ENCODE assay signal across 2 cellular contexts in the genomic region with DNA sequence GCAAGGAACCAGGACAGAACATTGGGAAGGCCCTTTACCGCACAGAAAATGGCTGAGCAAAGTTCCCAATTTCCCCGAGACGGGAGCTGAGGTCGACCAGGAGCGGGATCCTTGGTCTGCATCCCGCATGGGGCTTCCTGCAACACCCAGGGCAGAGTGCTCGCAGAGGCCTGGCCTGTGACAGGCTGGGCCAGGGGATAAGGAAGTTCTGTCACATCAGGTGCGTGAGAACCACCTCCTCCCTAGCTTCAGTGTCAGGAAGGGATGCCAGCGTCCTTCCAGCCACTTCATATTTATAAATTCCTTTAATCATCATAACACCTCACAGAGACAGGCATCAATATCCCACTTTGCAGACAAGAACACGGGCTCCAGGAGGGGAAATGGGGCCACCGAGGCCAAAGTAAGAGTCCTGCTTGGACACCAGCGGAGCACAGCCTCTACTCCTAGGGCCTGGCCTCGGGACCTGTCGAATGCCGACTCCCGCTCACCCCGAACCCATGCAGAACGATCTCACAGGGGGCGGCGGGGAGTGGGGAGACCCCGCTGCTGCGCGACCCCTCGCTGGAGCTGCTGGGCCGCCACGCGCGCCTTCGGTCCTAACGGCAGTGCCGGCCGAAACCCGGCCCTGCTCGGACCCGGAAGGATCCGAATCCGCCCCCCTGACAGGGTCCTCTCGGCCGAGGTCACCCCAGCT.
TF ChIP-seq lines count a peak whose summit lies in the region.

No MANE protein-coding gene starts in this region.

TF ChIP-seq in SK-N-SH, 30 proteins besides CTCF, POLR2A, EP300 and RAD21 (continued from another document):
- TF ChIP-seq REST (IDR thresholded peaks at IDR 0.05; ENCODE audit: low read depth, low read length) (no peak), EZH2phosphoT487 (IDR thresholded peaks at IDR 0.05; ENCODE audit: borderline replicate concordance, low read depth) (no peak), TEAD4 (IDR thresholded peaks at IDR 0.05; ENCODE audit: borderline replicate concordance, insufficient read depth) (no peak), GATA2 (CRISPR knock-in tag; IDR thresholded peaks at IDR 0.05) (no peak), RCOR1 (IDR thresholded peaks at IDR 0.05; ENCODE audit: low read length) (no peak), MXI1 (IDR thresholded peaks at IDR 0.05; ENCODE audit: low read depth, low read length) (no peak)

TF ChIP-seq in SK-N-SH treated with all-trans-retinoic acid at 6 μM for 48 hours, 23 proteins besides CTCF, POLR2A, EP300 and RAD21:
- TF ChIP-seq, protein P1, sequence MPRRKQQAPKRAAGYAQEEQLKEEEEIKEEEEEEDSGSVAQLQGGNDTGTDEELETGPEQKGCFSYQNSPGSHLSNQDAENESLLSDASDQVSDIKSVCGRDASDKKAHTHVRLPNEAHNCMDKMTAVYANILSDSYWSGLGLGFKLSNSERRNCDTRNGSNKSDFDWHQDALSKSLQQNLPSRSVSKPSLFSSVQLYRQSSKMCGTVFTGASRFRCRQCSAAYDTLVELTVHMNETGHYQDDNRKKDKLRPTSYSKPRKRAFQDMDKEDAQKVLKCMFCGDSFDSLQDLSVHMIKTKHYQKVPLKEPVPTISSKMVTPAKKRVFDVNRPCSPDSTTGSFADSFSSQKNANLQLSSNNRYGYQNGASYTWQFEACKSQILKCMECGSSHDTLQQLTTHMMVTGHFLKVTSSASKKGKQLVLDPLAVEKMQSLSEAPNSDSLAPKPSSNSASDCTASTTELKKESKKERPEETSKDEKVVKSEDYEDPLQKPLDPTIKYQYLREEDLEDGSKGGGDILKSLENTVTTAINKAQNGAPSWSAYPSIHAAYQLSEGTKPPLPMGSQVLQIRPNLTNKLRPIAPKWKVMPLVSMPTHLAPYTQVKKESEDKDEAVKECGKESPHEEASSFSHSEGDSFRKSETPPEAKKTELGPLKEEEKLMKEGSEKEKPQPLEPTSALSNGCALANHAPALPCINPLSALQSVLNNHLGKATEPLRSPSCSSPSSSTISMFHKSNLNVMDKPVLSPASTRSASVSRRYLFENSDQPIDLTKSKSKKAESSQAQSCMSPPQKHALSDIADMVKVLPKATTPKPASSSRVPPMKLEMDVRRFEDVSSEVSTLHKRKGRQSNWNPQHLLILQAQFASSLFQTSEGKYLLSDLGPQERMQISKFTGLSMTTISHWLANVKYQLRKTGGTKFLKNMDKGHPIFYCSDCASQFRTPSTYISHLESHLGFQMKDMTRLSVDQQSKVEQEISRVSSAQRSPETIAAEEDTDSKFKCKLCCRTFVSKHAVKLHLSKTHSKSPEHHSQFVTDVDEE (CRISPR knock-in tag; IDR thresholded peaks at IDR 0.05): no peak
- TF ChIP-seq BACH2 (CRISPR knock-in tag; IDR thresholded peaks at IDR 0.05; ENCODE audit: borderline replicate concordance): no peak
- TF ChIP-seq RARB (CRISPR knock-in tag; IDR thresholded peaks at IDR 0.05): no peak
- TF ChIP-seq, protein P2, sequence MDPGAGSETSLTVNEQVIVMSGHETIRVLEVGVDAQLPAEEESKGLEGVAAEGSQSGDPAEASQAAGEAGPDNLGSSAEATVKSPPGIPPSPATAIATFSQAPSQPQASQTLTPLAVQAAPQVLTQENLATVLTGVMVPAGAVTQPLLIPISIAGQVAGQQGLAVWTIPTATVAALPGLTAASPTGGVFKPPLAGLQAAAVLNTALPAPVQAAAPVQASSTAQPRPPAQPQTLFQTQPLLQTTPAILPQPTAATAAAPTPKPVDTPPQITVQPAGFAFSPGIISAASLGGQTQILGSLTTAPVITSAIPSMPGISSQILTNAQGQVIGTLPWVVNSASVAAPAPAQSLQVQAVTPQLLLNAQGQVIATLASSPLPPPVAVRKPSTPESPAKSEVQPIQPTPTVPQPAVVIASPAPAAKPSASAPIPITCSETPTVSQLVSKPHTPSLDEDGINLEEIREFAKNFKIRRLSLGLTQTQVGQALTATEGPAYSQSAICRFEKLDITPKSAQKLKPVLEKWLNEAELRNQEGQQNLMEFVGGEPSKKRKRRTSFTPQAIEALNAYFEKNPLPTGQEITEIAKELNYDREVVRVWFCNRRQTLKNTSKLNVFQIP (CRISPR knock-in tag; IDR thresholded peaks at IDR 0.05; ENCODE audit: borderline replicate concordance, low read depth): no peak
- no peak for TF ChIP-seq TOX (CRISPR knock-in tag; IDR thresholded peaks at IDR 0.05; ENCODE audit: borderline replicate concordance)
- TF ChIP-seq ARNTL (CRISPR knock-in tag; IDR thresholded peaks at IDR 0.05; ENCODE audit: borderline replicate concordance, low read depth): no peak
- no peak for TF ChIP-seq OSR1 (CRISPR knock-in tag; IDR thresholded peaks at IDR 0.05)
- no peak for TF ChIP-seq ZNF70 (CRISPR knock-in tag; IDR thresholded peaks at IDR 0.05)
- no peak for TF ChIP-seq ZFP30 (CRISPR knock-in tag; IDR thresholded peaks at IDR 0.05)
- no peak for TF ChIP-seq TCF4 (CRISPR knock-in tag; IDR thresholded peaks at IDR 0.05; ENCODE audit: borderline replicate concordance)
- TF ChIP-seq, protein P3, sequence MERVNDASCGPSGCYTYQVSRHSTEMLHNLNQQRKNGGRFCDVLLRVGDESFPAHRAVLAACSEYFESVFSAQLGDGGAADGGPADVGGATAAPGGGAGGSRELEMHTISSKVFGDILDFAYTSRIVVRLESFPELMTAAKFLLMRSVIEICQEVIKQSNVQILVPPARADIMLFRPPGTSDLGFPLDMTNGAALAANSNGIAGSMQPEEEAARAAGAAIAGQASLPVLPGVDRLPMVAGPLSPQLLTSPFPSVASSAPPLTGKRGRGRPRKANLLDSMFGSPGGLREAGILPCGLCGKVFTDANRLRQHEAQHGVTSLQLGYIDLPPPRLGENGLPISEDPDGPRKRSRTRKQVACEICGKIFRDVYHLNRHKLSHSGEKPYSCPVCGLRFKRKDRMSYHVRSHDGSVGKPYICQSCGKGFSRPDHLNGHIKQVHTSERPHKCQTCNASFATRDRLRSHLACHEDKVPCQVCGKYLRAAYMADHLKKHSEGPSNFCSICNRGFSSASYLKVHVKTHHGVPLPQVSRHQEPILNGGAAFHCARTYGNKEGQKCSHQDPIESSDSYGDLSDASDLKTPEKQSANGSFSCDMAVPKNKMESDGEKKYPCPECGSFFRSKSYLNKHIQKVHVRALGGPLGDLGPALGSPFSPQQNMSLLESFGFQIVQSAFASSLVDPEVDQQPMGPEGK (CRISPR knock-in tag; IDR thresholded peaks at IDR 0.05; ENCODE audit: borderline replicate concordance): no peak
- no peak for TF ChIP-seq CSDC2 (CRISPR knock-in tag; IDR thresholded peaks at IDR 0.05)
- no peak for TF ChIP-seq CREB5 (CRISPR knock-in tag; IDR thresholded peaks at IDR 0.05; ENCODE audit: low read depth)
- no peak for TF ChIP-seq PPARA (CRISPR knock-in tag; IDR thresholded peaks at IDR 0.05; ENCODE audit: borderline replicate concordance)
